ENCODE assay signal across 8 cellular contexts in genomic region chr2:20135631-20136050, GRCh38.
A peak's percentile ranks its signal among the peaks of the same experiment; 100 is the strongest.
DNase-seq lines count a peak whose midpoint lies in the region; ATAC-seq, FAIRE-seq and TF ChIP-seq lines count a peak whose summit lies in the region.

No MANE protein-coding gene starts in this region.

- intact Hi-C loops in prostate gland (cut with DNase I) = loop anchor here (2.0 to 5.0 kb wide), 2 partner anchors 89 to 192 kb away; partner anchors contain the start of gene SDC1

- H3K36me3 Mint-ChIP-seq in activated T-cell treated with anti-CD3 and anti-CD28 coated beads, Interleukin-2, amount 50 U/mL, for 4 hours (ENCODE audit: insufficient read depth) = no peaks in the 10 kb centered on the region

- no peaks in the 10 kb centered on the region for H3K27me3 ChIP-seq in prostate gland (replicated peaks; ENCODE audit: insufficient read depth)

- 12% methylated on average over 10 of the region's 10 CpGs for WGBS in prostate gland

- ATAC-seq in HG02943 (IDR thresholded peaks at IDR 0.05; ENCODE audit: low read depth, unreplicated experiment) = peak; percentile 70
- peak; percentile 62 to 69 for ATAC-seq in activated T-cell treated with anti-CD3 and anti-CD28 coated beads, Interleukin-2, amount 50 U/mL, for 4 hours

- TF ChIP-seq CTCF in prostate gland (IDR thresholded peaks at IDR 0.05) = peak; percentile 61 to 88 (median 74)

- no peaks in the 10 kb centered on the region for H3K4me1 Mint-ChIP-seq in activated T-cell treated with anti-CD3 and anti-CD28 coated beads, Interleukin-2, amount 50 U/mL, for 4 hours (ENCODE audit: low read depth)

- no peak overlapping the region for H3K4me3 ChIP-seq in prostate gland

- H3K4me3 Mint-ChIP-seq in activated T-cell treated with anti-CD3 and anti-CD28 coated beads, Interleukin-2, amount 50 U/mL, for 4 hours = no peak overlapping the region

- H3K27me3 Mint-ChIP-seq in activated T-cell treated with anti-CD3 and anti-CD28 coated beads, Interleukin-2, amount 50 U/mL, for 4 hours (ENCODE audit: low read depth) = peaks cover 7% of the 10 kb centered on the region

- no peak for TF ChIP-seq POLR2A in prostate gland (IDR thresholded peaks at IDR 0.05)

- DNase-seq in AG20443 (ENCODE audit: low spot score) = peak; percentile 87
- DNase-seq in GM18507 (ENCODE audit: extremely low spot score, insufficient read length, low read depth) = peak; percentile 57
- DNase-seq in NCI-H2171 (lab: John Stamatoyannopoulos, UW) = peak; percentile 6
- DNase-seq in activated T-cell treated with anti-CD3 and anti-CD28 coated beads, Interleukin-2, amount 50 U/mL, for 4 hours = peak; percentile 12
- DNase-seq in glomerular visceral epithelial cell (ENCODE audit: extremely low spot score) = peak; percentile 48
- peak; percentile 68 for DNase-seq in prostate gland (ENCODE audit: low spot score)
- no peak for DNase-seq in NCI-H2081 treated with DMSO at 0.1 percent for 48 hours (lab: John Stamatoyannopoulos, UW)

- H3K27ac ChIP-seq in prostate gland = no peak overlapping the region

- no peaks in the 10 kb centered on the region for H3K36me3 ChIP-seq in prostate gland

- H3K9me3 Mint-ChIP-seq in activated T-cell treated with anti-CD3 and anti-CD28 coated beads, Interleukin-2, amount 50 U/mL, for 4 hours = no peaks in the 10 kb centered on the region

- FAIRE-seq in GM18507 (lab: Jason Lieb, UNC) = peak; percentile 69

- no peaks in the 10 kb centered on the region for H3K4me1 ChIP-seq in prostate gland (replicated peaks)

- no peaks in the 10 kb centered on the region for H3K9me3 ChIP-seq in prostate gland
